In genomic region chr3:65729973-65730372, GRCh38 we compare ENCODE assay signal across 26 cellular contexts.
DNase-seq lines count a peak whose midpoint lies in the region; ATAC-seq and TF ChIP-seq lines count a peak whose summit lies in the region.
"Had no signal": no experiment of that assay in that cellular context is flagged by ENCODE, and none has a peak within 500 bp of the region (broad histone marks: within the 10 kb centered on the region; RNA-seq: fewer than 3 reads in every experiment).

No MANE protein-coding gene starts in this region.

- H3K4me3 ChIP-seq in liver (ENCODE audit: low read depth in 1 of 3, low read length in 3 of 3) = no peak overlapping the region
- H3K4me3 ChIP-seq in tibial artery = no peak overlapping the region
- H3K4me3 ChIP-seq: body of pancreas, colonic mucosa, lung, pancreas, sigmoid colon had no signal

- H3K36me3 Mint-ChIP-seq in activated T-helper 2 cell treated with anti-CD3 and anti-CD28 coated beads, Interferon-gamma antibody, Interleukin-2, Interleukin-4, amounts not matched to agents 10 μg/mL and 5 μg/mL and 100 μg/mL, durations not matched to agents 14 hours and 24 hours and 36 hours (ENCODE audit: low read depth) = no peaks in the 10 kb centered on the region
- H3K36me3 Mint-ChIP-seq: activated CD8-positive, alpha-beta memory T cell treated with anti-CD3 and anti-CD28 coated beads, Interleukin-2, amount 10 ng/mL, durations not matched to agents 7 days and 5 days; activated naive CD8-positive, alpha-beta T cell; naive B cell; stimulated activated effector memory CD8-positive, alpha-beta T cell treated with anti-CD3 and anti-CD28 coated beads, Interleukin-12 subunit alpha, Interleukin-12 subunit beta, amount 100 ng/mL, for 72 hours had no signal

- H3K27me3 Mint-ChIP-seq in activated T-helper 2 cell treated with anti-CD3 and anti-CD28 coated beads, Interferon-gamma antibody, Interleukin-2, Interleukin-4, amounts not matched to agents 10 μg/mL and 5 μg/mL and 100 μg/mL, durations not matched to agents 14 hours and 24 hours and 36 hours (ENCODE audit: low read depth) = no peaks in the 10 kb centered on the region
- H3K27me3 Mint-ChIP-seq: activated CD4-positive, alpha-beta T cell treated with anti-CD3 and anti-CD28 coated beads, Interleukin-2, amount 10 ng/mL, durations not matched to agents 24 days and 14 days; activated CD8-positive, alpha-beta memory T cell treated with anti-CD3 and anti-CD28 coated beads, Interleukin-2, amount 10 ng/mL, durations not matched to agents 7 days and 5 days; naive B cell had no signal

- DNase-seq in GM04504 (ENCODE audit: low read depth) (peak; percentile 25), tibial artery (no peak), HEK293T (ENCODE audit: extremely low spot score) (no peak), NCI-H2029 (lab: John Stamatoyannopoulos, UW) (no peak)
- DNase-seq in activated T-helper 2 cell treated with anti-CD3 and anti-CD28 coated beads, Interferon-gamma antibody, Interleukin-2, Interleukin-4, amounts not matched to agents 10 μg/mL and 5 μg/mL and 100 μg/mL, durations not matched to agents 14 hours and 24 hours and 36 hours (ENCODE audit: low spot score) = no peak
- DNase-seq: activated CD4-positive, alpha-beta T cell treated with anti-CD3 and anti-CD28 coated beads, Interleukin-2, amount 10 ng/mL, durations not matched to agents 24 days and 14 days; activated CD8-positive, alpha-beta memory T cell treated with anti-CD3 and anti-CD28 coated beads, Interleukin-2, amount 10 ng/mL, durations not matched to agents 7 days and 5 days; Caco-2; islet precursor cell; naive B cell; NCI-H1436; NCI-H82; sigmoid colon; T-helper 1 cell had no signal

- H3K27me3 ChIP-seq in liver (ENCODE audit: control insufficient read depth in 4 of 4, insufficient read depth in 4 of 4, low read length in 3 of 4) (no peaks in the 10 kb centered on the region), tibial artery (no peaks in the 10 kb centered on the region)
- H3K27me3 ChIP-seq: BE2C, body of pancreas, colonic mucosa, pancreas, sigmoid colon had no signal

- H3K9me3 ChIP-seq in liver (ENCODE audit: control insufficient read depth in 4 of 4, low read length in 3 of 4) = no peaks in the 10 kb centered on the region
- no peaks in the 10 kb centered on the region for H3K9me3 ChIP-seq in tibial artery
- H3K9me3 ChIP-seq: BE2C, body of pancreas, Caco-2, colonic mucosa, pancreas, sigmoid colon had no signal

- TF ChIP-seq RAD21 in liver (IDR thresholded peaks at IDR 0.05) = no peak

- no peaks in the 10 kb centered on the region for H3K36me3 ChIP-seq in liver (ENCODE audit: control insufficient read depth in 4 of 4, insufficient read depth in 3 of 4, low read depth in 1 of 4, low read length in 3 of 4)
- H3K36me3 ChIP-seq in tibial artery = no peaks in the 10 kb centered on the region
- H3K36me3 ChIP-seq: BE2C, colonic mucosa, pancreas, sigmoid colon had no signal

- no peak for TF ChIP-seq CTCF in liver (IDR thresholded peaks at IDR 0.05; ENCODE audit: low read depth, low read length, missing input control)
- no peak for TF ChIP-seq CTCF in tibial artery (IDR thresholded peaks at IDR 0.05)

- H3K4me1 ChIP-seq in liver (ENCODE audit: control insufficient read depth in 4 of 4, insufficient read depth in 4 of 4, low read length in 3 of 4) (peaks cover 0 to 26% (median 20%) of the 10 kb centered on the region in 4 donors), tibial artery (peaks cover 0 to 25% (median 15%) of the 10 kb centered on the region in 4 donors)
- H3K4me1 ChIP-seq: colonic mucosa had no signal

- ATAC-seq in SK-N-SH treated with all-trans-retinoic acid at 6 μM for 48 hours = peak; percentile 38
- ATAC-seq: activated CD8-positive, alpha-beta memory T cell treated with anti-CD3 and anti-CD28 coated beads, Interleukin-2, amount 10 ng/mL, durations not matched to agents 7 days and 5 days; HCT116; stimulated activated effector memory CD8-positive, alpha-beta T cell treated with anti-CD3 and anti-CD28 coated beads, Interleukin-12 subunit alpha, Interleukin-12 subunit beta, amount 100 ng/mL, for 72 hours had no signal

- no peak overlapping the region for H3K9ac ChIP-seq in liver (ENCODE audit: low read depth in 1 of 2, low read length in 2 of 2)

- CTCF ChIA-PET in HEK293T (lab: Yijun Ruan, JAX) = no interaction called here

- H3K27ac ChIP-seq in liver (ENCODE audit: low read depth in 1 of 2, low read length in 2 of 2) = peak overlapping the region; percentile 7 to 19
- H3K27ac ChIP-seq in tibial artery = peak overlapping the region; percentile 20 to 42
- H3K27ac ChIP-seq: colonic mucosa, HL-60, pancreas had no signal

- no peaks in the 10 kb centered on the region for H3K9me3 Mint-ChIP-seq in activated T-helper 2 cell treated with anti-CD3 and anti-CD28 coated beads, Interferon-gamma antibody, Interleukin-2, Interleukin-4, amounts not matched to agents 10 μg/mL and 5 μg/mL and 100 μg/mL, durations not matched to agents 14 hours and 24 hours and 36 hours
- H3K9me3 Mint-ChIP-seq: activated CD4-positive, alpha-beta T cell treated with anti-CD3 and anti-CD28 coated beads, Interleukin-2, amount 10 ng/mL, durations not matched to agents 24 days and 14 days; activated T-helper 1 cell treated with anti-CD3 and anti-CD28 coated beads, Interleukin-12 subunit alpha, Interleukin-12 subunit beta, Interleukin-2, Interleukin-4 antibody, amounts not matched to agents 30 ng/mL and 10 ng/mL and 1 ng/mL, durations not matched to agents 14 hours and 24 hours and 36 hours; naive B cell; stimulated activated effector memory CD8-positive, alpha-beta T cell treated with anti-CD3 and anti-CD28 coated beads, Interleukin-12 subunit alpha, Interleukin-12 subunit beta, amount 100 ng/mL, for 72 hours had no signal

- no peak overlapping the region for H3K27ac Mint-ChIP-seq in activated T-helper 2 cell treated with anti-CD3 and anti-CD28 coated beads, Interferon-gamma antibody, Interleukin-2, Interleukin-4, amounts not matched to agents 10 μg/mL and 5 μg/mL and 100 μg/mL, durations not matched to agents 14 hours and 24 hours and 36 hours
- H3K27ac Mint-ChIP-seq: activated CD4-positive, alpha-beta T cell treated with anti-CD3 and anti-CD28 coated beads, Interleukin-2, amount 10 ng/mL, durations not matched to agents 24 days and 14 days; activated CD8-positive, alpha-beta memory T cell treated with anti-CD3 and anti-CD28 coated beads, Interleukin-2, amount 10 ng/mL, durations not matched to agents 7 days and 5 days; activated naive CD8-positive, alpha-beta T cell; activated T-helper 1 cell treated with anti-CD3 and anti-CD28 coated beads, Interleukin-12 subunit alpha, Interleukin-12 subunit beta, Interleukin-2, Interleukin-4 antibody, amounts not matched to agents 30 ng/mL and 10 ng/mL and 1 ng/mL, durations not matched to agents 14 hours and 24 hours and 36 hours; naive B cell; stimulated activated effector memory CD8-positive, alpha-beta T cell treated with anti-CD3 and anti-CD28 coated beads, Interleukin-12 subunit alpha, Interleukin-12 subunit beta, amount 100 ng/mL, for 72 hours had no signal

- POLR2A ChIA-PET in HEK293T (lab: Yijun Ruan, JAX) = no interaction called here

- no peak overlapping the region for H3K4me3 Mint-ChIP-seq in activated T-helper 2 cell treated with anti-CD3 and anti-CD28 coated beads, Interferon-gamma antibody, Interleukin-2, Interleukin-4, amounts not matched to agents 10 μg/mL and 5 μg/mL and 100 μg/mL, durations not matched to agents 14 hours and 24 hours and 36 hours (ENCODE audit: low read depth)
- H3K4me3 Mint-ChIP-seq: activated CD4-positive, alpha-beta T cell treated with anti-CD3 and anti-CD28 coated beads, Interleukin-2, amount 10 ng/mL, durations not matched to agents 24 days and 14 days; activated CD8-positive, alpha-beta memory T cell treated with anti-CD3 and anti-CD28 coated beads, Interleukin-2, amount 10 ng/mL, durations not matched to agents 7 days and 5 days; activated naive CD8-positive, alpha-beta T cell; activated T-helper 1 cell treated with anti-CD3 and anti-CD28 coated beads, Interleukin-12 subunit alpha, Interleukin-12 subunit beta, Interleukin-2, Interleukin-4 antibody, amounts not matched to agents 30 ng/mL and 10 ng/mL and 1 ng/mL, durations not matched to agents 14 hours and 24 hours and 36 hours; naive B cell; stimulated activated effector memory CD8-positive, alpha-beta T cell treated with anti-CD3 and anti-CD28 coated beads, Interleukin-12 subunit alpha, Interleukin-12 subunit beta, amount 100 ng/mL, for 72 hours had no signal

- intact Hi-C loops in tibial artery (cut with DNase I; ENCODE audit: low total_unique reads) = loop anchor here (5.0 kb wide), 1 partner anchor 288 kb away; no protein-coding TSS in a partner anchor
- intact Hi-C loops in activated T-helper 2 cell treated with anti-CD3 and anti-CD28 coated beads, Interferon-gamma antibody, Interleukin-2, Interleukin-4, amounts not matched to agents 10 μg/mL and 5 μg/mL and 100 μg/mL, durations not matched to agents 14 hours and 24 hours and 36 hours (cut with micrococcal nuclease) = loop anchor here (10.0 kb wide), 1 partner anchor 1195 kb away; no protein-coding TSS in a partner anchor

- H3K4me1 Mint-ChIP-seq in activated T-helper 2 cell treated with anti-CD3 and anti-CD28 coated beads, Interferon-gamma antibody, Interleukin-2, Interleukin-4, amounts not matched to agents 10 μg/mL and 5 μg/mL and 100 μg/mL, durations not matched to agents 14 hours and 24 hours and 36 hours (ENCODE audit: low read depth) = no peaks in the 10 kb centered on the region
- H3K4me1 Mint-ChIP-seq: activated CD4-positive, alpha-beta T cell treated with anti-CD3 and anti-CD28 coated beads, Interleukin-2, amount 10 ng/mL, durations not matched to agents 24 days and 14 days; stimulated activated effector memory CD8-positive, alpha-beta T cell treated with anti-CD3 and anti-CD28 coated beads, Interleukin-12 subunit alpha, Interleukin-12 subunit beta, amount 100 ng/mL, for 72 hours had no signal

TF ChIP-seq in SK-N-SH treated with all-trans-retinoic acid at 6 μM for 48 hours, 23 proteins besides CTCF, POLR2A, EP300 and RAD21 (continues in another document):
- no peak for TF ChIP-seq OSR1 (CRISPR knock-in tag; IDR thresholded peaks at IDR 0.05)
- 0 out of 2 replicates have a peak, but pooled peaks have one; percentile 21 for TF ChIP-seq ZC3H10 (CRISPR knock-in tag; IDR thresholded peaks at IDR 0.05)

TF ChIP-seq in liver, 16 proteins besides CTCF, POLR2A, EP300 and RAD21 (continues in another document):
- TF ChIP-seq SP1 (IDR thresholded peaks at IDR 0.05) = no peak
- TF ChIP-seq JUND (IDR thresholded peaks at IDR 0.05) = no peak
- TF ChIP-seq MAX (IDR thresholded peaks at IDR 0.05) = no peak

TF ChIP-seq in HEK293T, 16 proteins besides CTCF, POLR2A, EP300 and RAD21 (continues in another document):
- TF ChIP-seq BHLHE40 (IDR thresholded peaks at IDR 0.05; ENCODE audit: borderline replicate concordance) = no peak
- TF ChIP-seq SUZ12 (IDR thresholded peaks at IDR 0.05) = no peak
- TF ChIP-seq CTBP1 (IDR thresholded peaks at IDR 0.05; ENCODE audit: borderline replicate concordance) = no peak
